In genomic region chr14:80024417-80024816, GRCh38 we compare ENCODE assay signal across 15 cellular contexts.
DNase-seq lines count a peak whose midpoint lies in the region; ATAC-seq, FAIRE-seq and TF ChIP-seq lines count a peak whose summit lies in the region.
"Had no signal": no experiment of that assay in that cellular context is flagged by ENCODE, and none has a peak within 500 bp of the region (broad histone marks: within the 10 kb centered on the region; RNA-seq: fewer than 3 reads in every experiment).

No MANE protein-coding gene starts in this region.

- H3K4me1 ChIP-seq in A549 (no peaks in the 10 kb centered on the region), kidney (ENCODE audit: control insufficient read depth in 1 of 2, insufficient read depth in 1 of 2, low read depth in 1 of 2, low read length in 2 of 2) (no peaks in the 10 kb centered on the region)
- H3K4me1 ChIP-seq: Caco-2 had no signal

- CTCF ChIA-PET in A549 (lab: Yijun Ruan, JAX): no interaction called here

- H3K9me3 ChIP-seq in A549 (no peaks in the 10 kb centered on the region), kidney (ENCODE audit: control insufficient read depth in 1 of 2, low read length in 2 of 2) (no peaks in the 10 kb centered on the region)
- H3K9me3 ChIP-seq: Caco-2 had no signal

- no peak for TF ChIP-seq RAD21 in A549 (conservative IDR thresholded peaks at IDR 0.05 in 1 of 2, IDR thresholded peaks at IDR 0.05 in 1 of 2)

- DNase-seq in A549 (ENCODE audit: low read depth in 1 of 2, low spot score in 1 of 2) (no peak), amniotic epithelial cell (ENCODE audit: low read depth) (peak; percentile 13), kidney (no peak), T1000 (lab: John Stamatoyannopoulos, UW) (no peak), NCI-H510A treated with DMSO at 0.1 percent for 48 hours (lab: John Stamatoyannopoulos, UW) (no peak), urothelium cell line (ENCODE audit: low spot score) (no peak)
- DNase-seq: AML-193; Caco-2; CD4-positive, alpha-beta T cell; GF-D8; HCEC 1CT had no signal

- TF ChIP-seq CTCF in A549 (IDR thresholded peaks at IDR 0.05): no peak
- TF ChIP-seq CTCF in kidney (IDR thresholded peaks at IDR 0.05; ENCODE audit: borderline replicate concordance, extremely low read depth, insufficient read depth): no peak

- TF ChIP-seq EP300 in A549 (IDR thresholded peaks at IDR 0.05): no peak

- intact Hi-C loops in kidney (cut with DNase I): no loop called here

- no peak for FAIRE-seq in A549 (lab: Jason Lieb, UNC)
- FAIRE-seq in kidney (lab: Jason Lieb, UNC): peak; percentile 95
- no peak for FAIRE-seq in urothelium cell line (lab: Jason Lieb, UNC)
- FAIRE-seq: D721Med, H54 had no signal

- no peak overlapping the region for H3K4me2 ChIP-seq in A549
- H3K4me2 ChIP-seq: GM23338 had no signal

- POLR2A ChIA-PET in A549 (lab: Yijun Ruan, JAX): no interaction called here

- WGBS in A549 (ENCODE audit: missing lambda C conversion rate): 24% methylated on average over 4 of the region's 4 CpGs

- H3K27ac ChIP-seq in A549 (no peak overlapping the region), kidney (ENCODE audit: low read depth in 2 of 2, low read length in 2 of 2) (no peak overlapping the region)
- H3K27ac ChIP-seq: C4-2B had no signal

- H3K36me3 ChIP-seq in kidney (ENCODE audit: control insufficient read depth in 1 of 2, insufficient read depth in 2 of 2, low read length in 2 of 2): no peaks in the 10 kb centered on the region

- no peak for ATAC-seq in A549
- ATAC-seq: GM23338 had no signal

- TF ChIP-seq POLR2A in A549 (IDR thresholded peaks at IDR 0.05; ENCODE audit: low read length): no peak

- H3K9ac ChIP-seq in kidney (ENCODE audit: low read length in 2 of 2): no peak overlapping the region

- H3K4me3 ChIP-seq in A549 (no peak overlapping the region), kidney (ENCODE audit: low read length in 2 of 2) (no peak overlapping the region)
- H3K4me3 ChIP-seq: GM23338 had no signal

TF ChIP-seq in A549, 52 proteins besides CTCF, POLR2A, EP300 and RAD21:
- TF ChIP-seq CHD4 (IDR thresholded peaks at IDR 0.05; ENCODE audit: borderline replicate concordance) (no peak), RCOR1 (IDR thresholded peaks at IDR 0.05; ENCODE audit: low read depth, low read length) (no peak), ZNF302 (CRISPR knock-in tag; IDR thresholded peaks at IDR 0.05) (no peak), PBX3 (IDR thresholded peaks at IDR 0.05) (no peak), SREBF2 (IDR thresholded peaks at IDR 0.05) (no peak), MAFK (IDR thresholded peaks at IDR 0.05; ENCODE audit: partially characterized antibody) (peak; percentile 67), MYC (IDR thresholded peaks at IDR 0.05; ENCODE audit: borderline replicate concordance, low read length) (no peak)
